Comparison of ENCODE assay signal across 8 cellular contexts in genomic region chr1:226827458-226827857, GRCh38. TPM values are rescaled to one million over a fixed set of nuclear protein-coding genes. Genes with fewer than 3 reads are reported as not detected.
A peak's percentile ranks its signal among the peaks of the same experiment; 100 is the strongest.
DNase-seq lines count a peak whose midpoint lies in the region; FAIRE-seq and TF ChIP-seq lines count a peak whose summit lies in the region.

No MANE protein-coding gene starts in this region.

- H3K36me3 ChIP-seq in stomach (no peaks in the 10 kb centered on the region), kidney (ENCODE audit: control insufficient read depth in 1 of 2, insufficient read depth in 2 of 2, low read length in 2 of 2) (no peaks in the 10 kb centered on the region)

- peaks cover 3% of the 10 kb centered on the region for H3K27me3 Mint-ChIP-seq in activated T-helper 2 cell treated with anti-CD3 and anti-CD28 coated beads, Interferon-gamma antibody, Interleukin-2, Interleukin-4, amounts not matched to agents 10 μg/mL and 5 μg/mL and 100 μg/mL, durations not matched to agents 14 hours and 24 hours and 36 hours (ENCODE audit: low read depth)

- H3K4me1 ChIP-seq in stomach = peaks cover 6 to 25% (median 14%) of the 10 kb centered on the region in 4 donors
- no peaks in the 10 kb centered on the region for H3K4me1 ChIP-seq in kidney (ENCODE audit: control insufficient read depth in 1 of 2, insufficient read depth in 1 of 2, low read depth in 1 of 2, low read length in 2 of 2)

- TF ChIP-seq CTCF in stomach (IDR thresholded peaks at IDR 0.05) (no peak), kidney (IDR thresholded peaks at IDR 0.05; ENCODE audit: borderline replicate concordance, extremely low read depth, insufficient read depth) (no peak)

- H3K27ac Mint-ChIP-seq in activated T-helper 2 cell treated with anti-CD3 and anti-CD28 coated beads, Interferon-gamma antibody, Interleukin-2, Interleukin-4, amounts not matched to agents 10 μg/mL and 5 μg/mL and 100 μg/mL, durations not matched to agents 14 hours and 24 hours and 36 hours = peak overlapping the region; percentile 90

- H3K27ac ChIP-seq in stomach = peak overlapping the region in 4 of 5 donors; percentile 80 to 86 (median 80)
- no peak overlapping the region for H3K27ac ChIP-seq in kidney (ENCODE audit: low read depth in 2 of 2, low read length in 2 of 2)

- FAIRE-seq in kidney (lab: Jason Lieb, UNC) = no peak

- peaks cover 21% of the 10 kb centered on the region for H3K4me1 Mint-ChIP-seq in activated T-helper 2 cell treated with anti-CD3 and anti-CD28 coated beads, Interferon-gamma antibody, Interleukin-2, Interleukin-4, amounts not matched to agents 10 μg/mL and 5 μg/mL and 100 μg/mL, durations not matched to agents 14 hours and 24 hours and 36 hours (ENCODE audit: low read depth)

- 53 to 66% (median 58%) methylated on average over 11 of the region's 11 CpGs for WGBS in stomach, 5 donors

- no peaks in the 10 kb centered on the region for H3K9me3 Mint-ChIP-seq in activated T-helper 2 cell treated with anti-CD3 and anti-CD28 coated beads, Interferon-gamma antibody, Interleukin-2, Interleukin-4, amounts not matched to agents 10 μg/mL and 5 μg/mL and 100 μg/mL, durations not matched to agents 14 hours and 24 hours and 36 hours

- H3K9ac ChIP-seq in kidney (ENCODE audit: low read length in 2 of 2) = peak overlapping the region in 1 of 2 donors; percentile 66

- no peak for TF ChIP-seq POLR2A in stomach (IDR thresholded peaks at IDR 0.05)

- peak overlapping the region; percentile 21 for H3K4me3 Mint-ChIP-seq in activated T-helper 2 cell treated with anti-CD3 and anti-CD28 coated beads, Interferon-gamma antibody, Interleukin-2, Interleukin-4, amounts not matched to agents 10 μg/mL and 5 μg/mL and 100 μg/mL, durations not matched to agents 14 hours and 24 hours and 36 hours (ENCODE audit: low read depth)

- no peaks in the 10 kb centered on the region for H3K36me3 Mint-ChIP-seq in activated T-helper 2 cell treated with anti-CD3 and anti-CD28 coated beads, Interferon-gamma antibody, Interleukin-2, Interleukin-4, amounts not matched to agents 10 μg/mL and 5 μg/mL and 100 μg/mL, durations not matched to agents 14 hours and 24 hours and 36 hours (ENCODE audit: low read depth)

- H3K4me3 ChIP-seq in stomach = no peak overlapping the region
- H3K4me3 ChIP-seq in kidney (ENCODE audit: low read length in 2 of 2) = no peak overlapping the region

- H3K27me3 ChIP-seq in stomach = no peaks in the 10 kb centered on the region

- H3K9me3 ChIP-seq in stomach (no peaks in the 10 kb centered on the region), kidney (ENCODE audit: control insufficient read depth in 1 of 2, low read length in 2 of 2) (no peaks in the 10 kb centered on the region)

- intact Hi-C loops in activated T-helper 2 cell treated with anti-CD3 and anti-CD28 coated beads, Interferon-gamma antibody, Interleukin-2, Interleukin-4, amounts not matched to agents 10 μg/mL and 5 μg/mL and 100 μg/mL, durations not matched to agents 14 hours and 24 hours and 36 hours (cut with micrococcal nuclease) = loop anchor here (5.0 kb wide), 1 partner anchor 280 kb away; the partner anchor contains the start of gene STUM
- intact Hi-C loops in stomach (cut with DNase I; ENCODE audit: low total_unique reads) (loop anchor here (5.0 to 10.0 kb wide), 2 partner anchors 93 to 195 kb away; partner anchors contain the start of gene ITPKB), kidney (cut with DNase I) (no loop called here)

- DNase-seq in SIG-M5 treated with dmso at 0.1 percent for 504 hours (lab: John Stamatoyannopoulos, UW; ENCODE audit: unreplicated experiment) = peak; percentile 19
- no peak for DNase-seq in SIG-M5 (lab: John Stamatoyannopoulos, UW)
- DNase-seq in activated T-helper 2 cell treated with anti-CD3 and anti-CD28 coated beads, Interferon-gamma antibody, Interleukin-2, Interleukin-4, amounts not matched to agents 10 μg/mL and 5 μg/mL and 100 μg/mL, durations not matched to agents 14 hours and 24 hours and 36 hours (ENCODE audit: low spot score) = no peak
- DNase-seq in iPS-NIHi7 (ENCODE audit: extremely low spot score) = peak; percentile 63
- DNase-seq in stomach = peak; percentile 27
- DNase-seq in COLO829 (ENCODE audit: low spot score) = no peak
- no peak for DNase-seq in kidney
- no peak for DNase-seq in NCI-H2107 (lab: John Stamatoyannopoulos, UW)

- TF ChIP-seq EP300 in stomach (IDR thresholded peaks at IDR 0.05) = no peak

RNA-seq across cellular contexts. Expression of gene PSEN2, which starts 43.0 kb away (rescaled TPM):
- 13.9 and 17.0 TPM in 2 replicates for total RNA-seq in activated T-helper 2 cell treated with anti-CD3 and anti-CD28 coated beads, Interferon-gamma antibody, Interleukin-2, Interleukin-4, amounts not matched to agents 10 μg/mL and 5 μg/mL and 100 μg/mL, durations not matched to agents 14 hours and 24 hours and 36 hours
- total RNA-seq in stomach = 10 to 100 TPM in 4 of 5 donors, 1 to 10 TPM in 1; 2.7 to 36.2 (median 22.8) TPM
- 10 to 100 TPM in 1 of 3 donors, 1 to 10 TPM in 2; 6.3 to 11.8 (median 8.8) TPM for polyA plus RNA-seq in stomach
- 25.6 TPM for total RNA-seq in kidney
- polyA plus RNA-seq in kidney (ENCODE audit: insufficient read depth, low read depth, low replicate concordance) = 22.6 TPM

Comparison
In these comparisons a context has a peak if more than half of its experiments do, and no peak if none do; other contexts are left out.
1. DNase-seq: peak in SIG-M5 treated with dmso at 0.1 percent for 504 hours (single experiment), iPS-NIHi7 (single experiment) and stomach (single experiment); none in SIG-M5 (single experiment), activated T-helper 2 cell treated with anti-CD3 and anti-CD28 coated beads, Interferon-gamma antibody, Interleukin-2, Interleukin-4, amounts not matched to agents 10 μg/mL and 5 μg/mL and 100 μg/mL, durations not matched to agents 14 hours and 24 hours and 36 hours (single experiment), COLO829 (single experiment), kidney (single experiment) and NCI-H2107 (single experiment).
2. H3K27ac ChIP-seq: peak in stomach (4 of 5); none in kidney (0 of 2).